ENCODE assay signal across 18 cellular contexts in the genomic region with DNA sequence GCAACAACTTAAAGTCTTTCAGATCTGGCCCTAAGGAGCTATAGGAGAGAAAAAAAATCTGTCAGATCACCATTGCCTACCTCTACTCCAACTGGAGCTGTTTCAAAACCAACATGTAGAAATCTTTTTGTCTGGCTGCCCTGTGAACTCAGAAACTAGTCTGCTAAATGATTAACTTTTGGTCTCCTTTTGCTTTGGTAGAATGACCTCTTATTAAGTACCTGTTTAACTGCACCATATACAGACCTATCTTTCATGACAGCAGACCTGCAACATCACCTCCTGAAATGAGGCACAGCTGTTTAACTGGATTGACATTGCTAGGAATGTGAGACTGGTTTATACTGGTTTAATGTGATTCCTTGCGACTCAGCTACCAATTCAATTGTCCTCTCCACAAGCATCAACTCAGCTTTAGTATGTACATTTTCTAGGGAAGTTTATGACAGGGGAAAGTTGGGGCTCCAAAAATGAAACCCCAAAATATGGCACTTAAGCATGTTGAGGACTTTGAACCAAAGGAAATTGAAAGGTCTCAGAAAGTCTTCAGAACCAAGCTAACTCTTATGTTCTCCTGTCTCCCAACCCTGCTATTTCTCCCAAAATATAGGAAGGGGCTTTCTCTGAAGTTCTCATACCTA. TPM values are rescaled to one million over a fixed set of nuclear protein-coding genes. Genes with fewer than 3 reads are reported as not detected.
A peak's percentile ranks its signal among the peaks of the same experiment; 100 is the strongest.
DNase-seq lines count a peak whose midpoint lies in the region; ATAC-seq and TF ChIP-seq lines count a peak whose summit lies in the region.
"Had no signal": no experiment of that assay in that cellular context is flagged by ENCODE, and none has a peak within 500 bp of the region (broad histone marks: within the 10 kb centered on the region; RNA-seq: fewer than 3 reads in every experiment).

No MANE protein-coding gene starts in this region.

- DNase-seq in Caki2 (ENCODE audit: low read depth) (peak; percentile 81), HuH-7 (ENCODE audit: low spot score) (peak; percentile 55), esophagus muscularis mucosa (ENCODE audit: extremely low spot score) (peak; percentile 17), mucosa of descending colon (no peak), NCI-H510A (lab: John Stamatoyannopoulos, UW) (no peak), upper lobe of left lung (no peak)
- DNase-seq: activated CD4-positive, alpha-beta T cell treated with anti-CD3 and anti-CD28 coated beads, Interleukin-2, amount 50 U/mL, for 4 hours; activated naive CD4-positive, alpha-beta T cell treated with anti-CD3 and anti-CD28 coated beads, Interleukin-2, amount 50 U/mL, for 16 hours; CD8-positive, alpha-beta T cell; EL; midbrain; NCI-H1105; right cardiac atrium had no signal

- H3K4me3 ChIP-seq in esophagus muscularis mucosa = no peak overlapping the region
- no peak overlapping the region for H3K4me3 ChIP-seq in mucosa of descending colon
- H3K4me3 ChIP-seq in upper lobe of left lung = no peak overlapping the region

- TF ChIP-seq POLR2A in esophagus muscularis mucosa (IDR thresholded peaks at IDR 0.05; ENCODE audit: low read depth) (no peak), upper lobe of left lung (IDR thresholded peaks at IDR 0.05) (no peak)

- H3K36me3 ChIP-seq in esophagus muscularis mucosa (no peaks in the 10 kb centered on the region), mucosa of descending colon (ENCODE audit: low read depth) (no peaks in the 10 kb centered on the region), upper lobe of left lung (no peaks in the 10 kb centered on the region)

- WGBS in esophagus muscularis mucosa = 92% methylated on average over 1 of the region's 1 CpG
- 79 to 81% methylated on average over 1 of the region's 1 CpG for WGBS in upper lobe of left lung, 2 donors

- intact Hi-C loops in esophagus muscularis mucosa (cut with DNase I) (no loop called here), mucosa of descending colon (cut with DNase I, micrococcal nuclease) (no loop called here)

- TF ChIP-seq CTCF in esophagus muscularis mucosa (IDR thresholded peaks at IDR 0.05) (no peak), mucosa of descending colon (IDR thresholded peaks at IDR 0.05) (no peak), upper lobe of left lung (IDR thresholded peaks at IDR 0.05) (no peak)

- H3K4me1 ChIP-seq in esophagus muscularis mucosa (no peaks in the 10 kb centered on the region), mucosa of descending colon (ENCODE audit: low read depth) (peaks cover 2% of the 10 kb centered on the region), upper lobe of left lung (peaks cover 0 to 10% (median 0%) of the 10 kb centered on the region in 4 donors)

- H3K27me3 ChIP-seq in esophagus muscularis mucosa = no peaks in the 10 kb centered on the region
- no peaks in the 10 kb centered on the region for H3K27me3 ChIP-seq in upper lobe of left lung

- H3K9me3 ChIP-seq in esophagus muscularis mucosa = no peaks in the 10 kb centered on the region
- H3K9me3 ChIP-seq in mucosa of descending colon = no peaks in the 10 kb centered on the region
- no peaks in the 10 kb centered on the region for H3K9me3 ChIP-seq in upper lobe of left lung

- no peak overlapping the region for H3K27ac ChIP-seq in esophagus muscularis mucosa (replicated peaks in 1 of 4)
- peak overlapping the region in 1 of 4 donors; percentile 13 for H3K27ac ChIP-seq in upper lobe of left lung
- H3K27ac ChIP-seq: epithelial cell of prostate, HL-60 had no signal

- ATAC-seq in mucosa of descending colon = peak; percentile 71
- no peak for ATAC-seq in GM19467 (IDR thresholded peaks at IDR 0.05; ENCODE audit: unreplicated experiment)
- ATAC-seq in HG03196 (IDR thresholded peaks at IDR 0.05; ENCODE audit: unreplicated experiment) = no peak
- ATAC-seq in upper lobe of left lung (ENCODE audit: low FRiP score in 2 of 2) = no peak
- ATAC-seq: CD8-positive, alpha-beta T cell; right cardiac atrium; SK-N-SH treated with all-trans-retinoic acid at 6 μM for 48 hours had no signal

- TF ChIP-seq EP300 in esophagus muscularis mucosa (IDR thresholded peaks at IDR 0.05) (no peak), upper lobe of left lung (IDR thresholded peaks at IDR 0.05) (no peak)

- in situ Hi-C loops in Caki2 (cut with HindIII; ENCODE audit: low pct_unique_long_range_greater_than_20kb, low sequenced_read_pairs) = no loop called here

RNA-seq across cellular contexts. Expression of gene CYP3A43, which starts 1.8 kb away (rescaled TPM):
- not detected in 2 replicates for total RNA-seq in Caki2 (2014; rRNA removed; shearing (Covaris generic); ENCODE audit: low replicate concordance)
- total RNA-seq in esophagus muscularis mucosa (not detected), mucosa of descending colon (not detected), upper lobe of left lung (not detected)
- total RNA-seq: CD8-positive, alpha-beta T cell; right cardiac atrium had no signal

RNA-seq across cellular contexts. Expression of gene CYP3A4, which starts 45.7 kb away (rescaled TPM):
- not detected in 2 replicates for total RNA-seq in Caki2 (2014; rRNA removed; shearing (Covaris generic); ENCODE audit: low replicate concordance)
- total RNA-seq in esophagus muscularis mucosa (not detected), mucosa of descending colon (1 to 10 TPM; 2.8 to 5.4 (median 4.0) TPM), upper lobe of left lung (1 to 10 TPM in 1 of 6 donors, under 1 TPM in 2, not detected in 3; 0.34 to 1.5 (median 0.46) TPM)
- total RNA-seq: CD8-positive, alpha-beta T cell; right cardiac atrium had no signal

RNA-seq across cellular contexts. Expression of gene OR2AE1, which starts 47.2 kb away (rescaled TPM):
- total RNA-seq in Caki2 (2014; rRNA removed; shearing (Covaris generic); ENCODE audit: low replicate concordance) = not detected in 2 replicates
- total RNA-seq in esophagus muscularis mucosa (under 1 TPM in 1 of 4 donors, not detected in 3; 0.65 TPM), mucosa of descending colon (under 1 TPM in 1 of 3 donors, not detected in 2; 0.47 TPM), upper lobe of left lung (under 1 TPM in 2 of 6 donors, not detected in 4; 0.59 to 0.67 TPM)

Comparison
In these comparisons a context has a peak if more than half of its experiments do, and no peak if none do; other contexts are left out.
1. DNase-seq: peak in Caki2 (single experiment), HuH-7 (single experiment) and esophagus muscularis mucosa (single experiment); none in mucosa of descending colon (0 of 3), NCI-H510A (single experiment) and upper lobe of left lung (0 of 2).